8 cellular contexts compared by ENCODE assay signal in genomic region chr5:17132444-17133083, GRCh38.
DNase-seq lines count a peak whose midpoint lies in the region; ATAC-seq, FAIRE-seq and TF ChIP-seq lines count a peak whose summit lies in the region.

No MANE protein-coding gene starts in this region.

- FAIRE-seq in HTR-8/SVneo (lab: Jason Lieb, UNC) = no peak

- DNase-seq in AG20443 (ENCODE audit: low spot score) = peak; percentile 55
- DNase-seq in HTR-8/SVneo (ENCODE audit: insufficient read length, low spot score) = peak; percentile 66
- peak; percentile 47 for DNase-seq in RWPE1 (ENCODE audit: low spot score)
- DNase-seq in foreskin fibroblast = peak in 1 of 2 donors; percentile 75
- peak; percentile 85 for DNase-seq in superior temporal gyrus (ENCODE audit: extremely low spot score)
- no peak for DNase-seq in stimulated activated CD8-positive, alpha-beta memory T cell treated with anti-CD3 and anti-CD28 coated beads, Interleukin-4, amount 100 ng/mL, for 48 hours
- DNase-seq in activated T-cell treated with anti-CD3 and anti-CD28 coated beads for 4 hours = no peak

- POLR2A ChIA-PET in RWPE1 (lab: Yijun Ruan, JAX; ENCODE audit: low non-redundant PET) = no interaction called here

- H3K4me3 ChIP-seq in foreskin fibroblast (ENCODE audit: low read depth in 1 of 2, low read length in 2 of 2) = no peak overlapping the region

- no peak overlapping the region for H3K27ac ChIP-seq in RWPE1

- CTCF ChIA-PET in RWPE1 (lab: Yijun Ruan, JAX) = interaction anchor here (0.5 to 1.9 kb wide), 14 partner anchors 11 to 665 kb away, joined by 3 to 9 read pairs (median 4); no protein-coding TSS in a partner anchor

- ATAC-seq in GM18861 (IDR thresholded peaks at IDR 0.05; ENCODE audit: unreplicated experiment) = peak; percentile 92

- peak; percentile 86 for TF ChIP-seq CTCF in RWPE1 (conservative IDR thresholded peaks at IDR 0.05; ENCODE audit: low read depth)
- TF ChIP-seq CTCF in foreskin fibroblast (IDR thresholded peaks at IDR 0.05; ENCODE audit: low read depth, low read length) = peak; percentile 57

Comparison
In these comparisons a context has a peak if more than half of its experiments do, and no peak if none do; other contexts are left out.
1. DNase-seq: peak in AG20443 (single experiment), HTR-8/SVneo (single experiment), RWPE1 (single experiment) and superior temporal gyrus (single experiment); none in stimulated activated CD8-positive, alpha-beta memory T cell treated with anti-CD3 and anti-CD28 coated beads, Interleukin-4, amount 100 ng/mL, for 48 hours (single experiment) and activated T-cell treated with anti-CD3 and anti-CD28 coated beads for 4 hours (single experiment).